8 cellular contexts compared by ENCODE assay signal in genomic region chr19:43784251-43784980, GRCh38. TPM values are rescaled to one million over a fixed set of nuclear protein-coding genes. Genes with fewer than 3 reads are reported as not detected.
DNase-seq lines count a peak whose midpoint lies in the region; ATAC-seq and TF ChIP-seq lines count a peak whose summit lies in the region.

No MANE protein-coding gene starts in this region.

- CTCF ChIA-PET in GM10248 (lab: Yijun Ruan, JAX): interaction anchor here (0.6 to 4.8 kb wide), 15 partner anchors 10 to 116 kb away, joined by 3 to 40 read pairs (median 7); no protein-coding TSS in a partner anchor

- H3K4me3 ChIP-seq in OCI-LY3 (ENCODE audit: low read length): peak overlapping the region; percentile 62

- H3K9ac ChIP-seq in OCI-LY3 (ENCODE audit: low read length): peak overlapping the region; percentile 77

- H3K4me3 Mint-ChIP-seq in activated T-helper 17 cell treated with anti-CD3 and anti-CD28 coated beads, Interleukin-2, amount 50 U/mL, for 72 hours: peak overlapping the region; percentile 86
- peak overlapping the region; percentile 78 for H3K4me3 Mint-ChIP-seq in stimulated activated effector memory CD8-positive, alpha-beta T cell treated with anti-CD3 and anti-CD28 coated beads, Interleukin-12 subunit alpha, Interleukin-12 subunit beta, amount 100 ng/mL, for 72 hours
- H3K4me3 Mint-ChIP-seq in mesothelial cell of epicardium: no peak overlapping the region

- H3K9me3 Mint-ChIP-seq in activated T-helper 17 cell treated with anti-CD3 and anti-CD28 coated beads, Interleukin-2, amount 50 U/mL, for 72 hours: no peaks in the 10 kb centered on the region
- no peaks in the 10 kb centered on the region for H3K9me3 Mint-ChIP-seq in stimulated activated effector memory CD8-positive, alpha-beta T cell treated with anti-CD3 and anti-CD28 coated beads, Interleukin-12 subunit alpha, Interleukin-12 subunit beta, amount 100 ng/mL, for 72 hours
- no peaks in the 10 kb centered on the region for H3K9me3 Mint-ChIP-seq in mesothelial cell of epicardium

- ATAC-seq in activated T-helper 17 cell treated with anti-CD3 and anti-CD28 coated beads, Interleukin-2, amount 50 U/mL, for 72 hours (replicated peaks): peak; percentile 40
- ATAC-seq in left ventricle myocardium superior (peak; percentile 53), GM21390 (IDR thresholded peaks at IDR 0.05; ENCODE audit: unreplicated experiment) (no peak)
- ATAC-seq in stimulated activated effector memory CD8-positive, alpha-beta T cell treated with anti-CD3 and anti-CD28 coated beads, Interleukin-12 subunit alpha, Interleukin-12 subunit beta, amount 100 ng/mL, for 72 hours: peak; percentile 31

- peak overlapping the region; percentile 83 for H3K4me2 ChIP-seq in OCI-LY3 (ENCODE audit: low read length)

- peaks cover 41% of the 10 kb centered on the region for H3K36me3 Mint-ChIP-seq in activated T-helper 17 cell treated with anti-CD3 and anti-CD28 coated beads, Interleukin-2, amount 50 U/mL, for 72 hours (ENCODE audit: low read depth)
- peaks cover 20% of the 10 kb centered on the region for H3K36me3 Mint-ChIP-seq in stimulated activated effector memory CD8-positive, alpha-beta T cell treated with anti-CD3 and anti-CD28 coated beads, Interleukin-12 subunit alpha, Interleukin-12 subunit beta, amount 100 ng/mL, for 72 hours
- H3K36me3 Mint-ChIP-seq in mesothelial cell of epicardium: no peaks in the 10 kb centered on the region

- no peak for TF ChIP-seq CTCF in GM10248 (IDR thresholded peaks at IDR 0.05; ENCODE audit: control extremely low read depth, extremely low read depth, low read depth, missing control alignments)
- TF ChIP-seq CTCF in OCI-LY3 (IDR thresholded peaks at IDR 0.05; ENCODE audit: low read depth, low read length): no peak
- TF ChIP-seq CTCF in mesothelial cell of epicardium (IDR thresholded peaks at IDR 0.05; ENCODE audit: unreplicated experiment): no peak

- H3K27ac Mint-ChIP-seq in activated T-helper 17 cell treated with anti-CD3 and anti-CD28 coated beads, Interleukin-2, amount 50 U/mL, for 72 hours: peak overlapping the region; percentile 86
- peak overlapping the region; percentile 94 for H3K27ac Mint-ChIP-seq in stimulated activated effector memory CD8-positive, alpha-beta T cell treated with anti-CD3 and anti-CD28 coated beads, Interleukin-12 subunit alpha, Interleukin-12 subunit beta, amount 100 ng/mL, for 72 hours
- H3K27ac Mint-ChIP-seq in mesothelial cell of epicardium: no peak overlapping the region

- H3K27ac ChIP-seq in OCI-LY3 (ENCODE audit: low read length): peak overlapping the region; percentile 85

- H3K9me3 ChIP-seq in OCI-LY3 (ENCODE audit: insufficient read depth, low read length): no peaks in the 10 kb centered on the region

- POLR2A ChIA-PET in GM10248 (lab: Yijun Ruan, JAX): no interaction called here

- H3K4me1 ChIP-seq in OCI-LY3 (ENCODE audit: low read length): peaks cover 40% of the 10 kb centered on the region

- intact Hi-C loops in left ventricle myocardium superior (cut with micrococcal nuclease): no loop called here

- DNase-seq in GM10248 (ENCODE audit: extremely low spot score) (peak; percentile 44), left ventricle myocardium superior (no peak), NCI-H1436 (lab: John Stamatoyannopoulos, UW) (no peak), mesothelial cell of epicardium (ENCODE audit: low spot score in 2 of 2, unreplicated experiment in 2 of 2) (no peak)
- peak in 1 of 2 donors; percentile 77 for DNase-seq in stimulated activated effector memory CD8-positive, alpha-beta T cell treated with anti-CD3 and anti-CD28 coated beads, Interleukin-12 subunit alpha, Interleukin-12 subunit beta, amount 100 ng/mL, for 72 hours (ENCODE audit: low spot score in 2 of 2)

- peaks cover 4% of the 10 kb centered on the region for H3K36me3 ChIP-seq in OCI-LY3 (replicated peaks; ENCODE audit: low read depth, low read length)

- H3K4me1 Mint-ChIP-seq in activated T-helper 17 cell treated with anti-CD3 and anti-CD28 coated beads, Interleukin-2, amount 50 U/mL, for 72 hours: peaks cover 31% of the 10 kb centered on the region
- peaks cover 57% of the 10 kb centered on the region for H3K4me1 Mint-ChIP-seq in stimulated activated effector memory CD8-positive, alpha-beta T cell treated with anti-CD3 and anti-CD28 coated beads, Interleukin-12 subunit alpha, Interleukin-12 subunit beta, amount 100 ng/mL, for 72 hours
- H3K4me1 Mint-ChIP-seq in mesothelial cell of epicardium: peaks cover 26% of the 10 kb centered on the region

- H3K79me2 ChIP-seq in OCI-LY3 (ENCODE audit: low read length): peaks cover 22% of the 10 kb centered on the region

- peak overlapping the region; percentile 85 for H2AFZ ChIP-seq in OCI-LY3 (ENCODE audit: low read depth, low read length)

- H3K27me3 ChIP-seq in OCI-LY3 (ENCODE audit: low read depth, low read length): no peaks in the 10 kb centered on the region

- peaks cover 4% of the 10 kb centered on the region for H4K20me1 ChIP-seq in OCI-LY3 (ENCODE audit: insufficient read depth, low read length)

- peaks cover 4% of the 10 kb centered on the region for H3K27me3 Mint-ChIP-seq in activated T-helper 17 cell treated with anti-CD3 and anti-CD28 coated beads, Interleukin-2, amount 50 U/mL, for 72 hours
- H3K27me3 Mint-ChIP-seq in mesothelial cell of epicardium (ENCODE audit: low read depth): no peaks in the 10 kb centered on the region

RNA-seq across cellular contexts. Expression of gene KCNN4, which starts 3.6 kb away (rescaled TPM):
- total RNA-seq in activated T-helper 17 cell treated with anti-CD3 and anti-CD28 coated beads, Interleukin-2, amount 50 U/mL, for 72 hours: 100 to 1,000 TPM; 116 to 385 TPM
- total RNA-seq in left ventricle myocardium superior: 0.50 TPM
- total RNA-seq in mesothelial cell of epicardium: 5.4 to 6.4 TPM (median 6.1 TPM) in 3 replicates

RNA-seq across cellular contexts. Expression of gene LYPD5, which starts 17.8 kb away (rescaled TPM):
- total RNA-seq in activated T-helper 17 cell treated with anti-CD3 and anti-CD28 coated beads, Interleukin-2, amount 50 U/mL, for 72 hours: 1 to 10 TPM in 1 of 2 donors, under 1 TPM in 1; 0.73 to 6.6 TPM
- total RNA-seq in left ventricle myocardium superior (0.89 TPM), mesothelial cell of epicardium (0.27 to 0.57 TPM (median 0.33 TPM) in 3 replicates)

RNA-seq across cellular contexts. Expression of gene SMG9, which starts 29.7 kb away (rescaled TPM):
- total RNA-seq in activated T-helper 17 cell treated with anti-CD3 and anti-CD28 coated beads, Interleukin-2, amount 50 U/mL, for 72 hours: 100 to 1,000 TPM in 1 of 2 donors, 10 to 100 TPM in 1; 70.4 to 109 TPM
- total RNA-seq in left ventricle myocardium superior: 17.9 TPM
- total RNA-seq in mesothelial cell of epicardium: 65.8 to 75.7 TPM (median 73.2 TPM) in 3 replicates

RNA-seq across cellular contexts. Expression of gene ZNF283, which starts 42.7 kb away (rescaled TPM):
- total RNA-seq in activated T-helper 17 cell treated with anti-CD3 and anti-CD28 coated beads, Interleukin-2, amount 50 U/mL, for 72 hours: 10 to 100 TPM in 1 of 2 donors, 1 to 10 TPM in 1; 7.7 to 12.3 TPM
- 11.0 TPM for total RNA-seq in left ventricle myocardium superior
- 19.1 to 20.8 TPM (median 20.4 TPM) in 3 replicates for total RNA-seq in mesothelial cell of epicardium

Comparison
In these comparisons a context has a peak if more than half of its experiments do, and no peak if none do; other contexts are left out.
1. RNA of gene KCNN4, which starts 3.6 kb away (total RNA-seq): 116 to 385 TPM in activated T-helper 17 cell treated with anti-CD3 and anti-CD28 coated beads, Interleukin-2, amount 50 U/mL, for 72 hours; 5.4 to 6.4 TPM in mesothelial cell of epicardium and 0.50 TPM in left ventricle myocardium superior (single experiment); every median in the first group is over 10 times any median in the second.